In genomic region chr5:148403344-148403743, GRCh38 we compare ENCODE assay signal across 10 cellular contexts. TPM values are rescaled to one million over a fixed set of nuclear protein-coding genes. Genes with fewer than 3 reads are reported as not detected.
DNase-seq lines count a peak whose midpoint lies in the region; ATAC-seq, FAIRE-seq and TF ChIP-seq lines count a peak whose summit lies in the region.
"Had no signal": no experiment of that assay in that cellular context is flagged by ENCODE, and none has a peak within 500 bp of the region (broad histone marks: within the 10 kb centered on the region; RNA-seq: fewer than 3 reads in every experiment).

No MANE protein-coding gene starts in this region.

- TF ChIP-seq EP300 in HepG2 (IDR thresholded peaks at IDR 0.05; ENCODE audit: low read depth in 2 of 2, low read length in 2 of 2) (no peak), HepG2 (CRISPR knock-in tag; IDR thresholded peaks at IDR 0.05; ENCODE audit: borderline replicate concordance) (no peak)

- H3K9me3 ChIP-seq in right lobe of liver: no peaks in the 10 kb centered on the region
- H3K9me3 ChIP-seq in HepG2 (ENCODE audit: low read length): no peaks in the 10 kb centered on the region

- in situ Hi-C loops in HepG2 (cut with HindIII; ENCODE audit: extremely low pct_ligation_motif_present, low pct_unique_long_range_greater_than_20kb): no loop called here

- H3K27ac ChIP-seq in right lobe of liver (no peak overlapping the region), HepG2 (ENCODE audit: extremely low read length, insufficient read depth, low read length) (no peak overlapping the region)
- H3K27ac ChIP-seq: epithelial cell of prostate had no signal

- TF ChIP-seq CTCF in right lobe of liver (IDR thresholded peaks at IDR 0.05) (no peak), HepG2 (CRISPR knock-in tag; IDR thresholded peaks at IDR 0.05) (no peak)

- H3K27me3 ChIP-seq in right lobe of liver: no peaks in the 10 kb centered on the region
- no peaks in the 10 kb centered on the region for H3K27me3 ChIP-seq in HepG2 (ENCODE audit: control insufficient read depth in 1 of 2, insufficient read depth in 2 of 2, low read length in 2 of 2)

- TF ChIP-seq RAD21 in HepG2 (CRISPR knock-in tag; IDR thresholded peaks at IDR 0.05): no peak

- ATAC-seq in right lobe of liver: peak; percentile 28 to 54 (median 40)
- no peak for ATAC-seq in HepG2
- ATAC-seq in HG02981 (IDR thresholded peaks at IDR 0.05; ENCODE audit: unreplicated experiment): peak; percentile 77
- ATAC-seq: left lobe of liver had no signal

- TF ChIP-seq POLR2A in right lobe of liver (IDR thresholded peaks at IDR 0.05): no peak
- TF ChIP-seq POLR2A in HepG2 (IDR thresholded peaks at IDR 0.05; ENCODE audit: insufficient read depth in 1 of 2, low read depth in 2 of 2, low read length in 2 of 2): no peak

- BruUV-seq in HepG2 (replicated peaks; lab: Mats Ljungman, UMichigan): no TSS peak

- CTCF ChIA-PET in HepG2 (lab: Yijun Ruan, JAX; ENCODE audit: low intra/inter-chr PET ratio, low total read pairs): no interaction called here

- intact Hi-C loops in right lobe of liver (cut with DNase I) (no loop called here), HepG2 (cut with micrococcal nuclease; ENCODE audit: unreplicated experiment) (no loop called here)

- H3K4me2 ChIP-seq in HepG2 (ENCODE audit: low read depth, low read length): no peak overlapping the region

- FAIRE-seq in HepG2 (lab: Jason Lieb, UNC) (no peak), frontal cortex (lab: Jason Lieb, UNC) (no peak)

- no peak overlapping the region for H2AFZ ChIP-seq in HepG2 (ENCODE audit: low read length)

- H3K36me3 ChIP-seq in right lobe of liver (peaks cover 0 to 76% (median 28%) of the 10 kb centered on the region in 4 donors), HepG2 (replicated peaks in 1 of 2; ENCODE audit: control insufficient read depth in 1 of 2, insufficient read depth in 2 of 2, low read length in 2 of 2) (peaks cover 13 to 89% of the 10 kb centered on the region in 2 experiments)

- POLR2A ChIA-PET in HepG2 (lab: Yijun Ruan, JAX): no interaction called here

- H3K4me1 ChIP-seq in right lobe of liver: peaks cover 0 to 3% (median 0%) of the 10 kb centered on the region in 4 donors
- peaks cover 7% of the 10 kb centered on the region for H3K4me1 ChIP-seq in HepG2 (ENCODE audit: insufficient read depth, low read length)

- no peak overlapping the region for H3K4me3 ChIP-seq in right lobe of liver
- no peak overlapping the region for H3K4me3 ChIP-seq in HepG2 (replicated peaks in 1 of 3; ENCODE audit: insufficient read depth in 1 of 3, low read depth in 2 of 3, low read length in 3 of 3)

- H3K79me2 ChIP-seq in HepG2 (ENCODE audit: insufficient read depth, low read length): no peaks in the 10 kb centered on the region

- peaks cover 3% of the 10 kb centered on the region; the same call in 1 of the 2 replicates for H4K20me1 ChIP-seq in HepG2 (ENCODE audit: insufficient read depth, low read length)

- DNase-seq in right lobe of liver (no peak), HepG2 (ENCODE audit: low spot score) (no peak), SIG-M5 treated with dmso at 0.1 percent for 504 hours (lab: John Stamatoyannopoulos, UW; ENCODE audit: unreplicated experiment) (peak; percentile 97), mesenteric fat pad (ENCODE audit: low spot score) (no peak), frontal cortex (ENCODE audit: low spot score in 2 of 2) (no peak), NCI-H2029 (lab: John Stamatoyannopoulos, UW) (no peak), T-helper 9 cell (no peak)

- H3K9ac ChIP-seq in HepG2 (ENCODE audit: insufficient read depth, low read depth, low read length): no peak overlapping the region

TF ChIP-seq in HepG2, 621 proteins besides CTCF, POLR2A, EP300 and RAD21:
- TF ChIP-seq ZSCAN21 (CRISPR knock-in tag; IDR thresholded peaks at IDR 0.05; ENCODE audit: borderline replicate concordance) (no peak), ZNF589 (CRISPR knock-in tag; conservative IDR thresholded peaks at IDR 0.05) (no peak), ZBTB20 (CRISPR knock-in tag; IDR thresholded peaks at IDR 0.05; ENCODE audit: borderline replicate concordance, low read depth) (no peak), LRRFIP1 (CRISPR knock-in tag; conservative IDR thresholded peaks at IDR 0.05) (no peak), SCMH1 (CRISPR knock-in tag; IDR thresholded peaks at IDR 0.05; ENCODE audit: borderline replicate concordance) (no peak), BRD4 (CRISPR knock-in tag; IDR thresholded peaks at IDR 0.05) (no peak), SRY (CRISPR knock-in tag; IDR thresholded peaks at IDR 0.05) (no peak), ZNF512 (CRISPR knock-in tag; IDR thresholded peaks at IDR 0.05) (no peak), GLI4 (CRISPR knock-in tag; IDR thresholded peaks at IDR 0.05; ENCODE audit: borderline replicate concordance) (no peak), MTF1 (CRISPR knock-in tag; IDR thresholded peaks at IDR 0.05) (no peak), CCDC6 (CRISPR knock-in tag; IDR thresholded peaks at IDR 0.05) (no peak)

RNA-seq across cellular contexts. Expression of gene FBXO38, which starts 19.6 kb away (rescaled TPM):
- total RNA-seq in right lobe of liver: 10 to 100 TPM; 21.1 to 34.9 (median 23.6) TPM
- 35.6 and 35.9 TPM in 2 replicates for total RNA-seq in HepG2 (2016; rRNA removed; fragmentation: Illumina TruSeq; extraction: Trizol)
- total RNA-seq in HepG2 (2016; cell fraction: cytosol; rRNA removed; fragmentation: Illumina TruSeq; extraction: Trizol; ENCODE audit: low read depth): 5.7 and 12.1 TPM in 2 replicates
- total RNA-seq in HepG2 (2016; cell fraction: insoluble cytoplasmic fraction; rRNA removed; fragmentation: Illumina TruSeq; extraction: Trizol): 30.9 and 35.5 TPM in 2 replicates
- total RNA-seq in HepG2 (2016; cell fraction: membrane; rRNA removed; fragmentation: Illumina TruSeq; extraction: Trizol): 14.8 and 18.6 TPM in 2 replicates
- total RNA-seq in HepG2 (2016; cell fraction: nucleus; rRNA removed; fragmentation: Illumina TruSeq; extraction: Trizol): 76.5 and 89.4 TPM in 2 replicates
- polyA plus RNA-seq in HepG2 (2011; rRNA removed): 23.7 and 24.8 TPM in 2 replicates
- 6.7 and 8.4 TPM in 2 replicates for polyA plus RNA-seq in HepG2 (2011; cell fraction: cytosol; rRNA removed)
- polyA plus RNA-seq in HepG2 (2011; cell fraction: nucleus; rRNA removed): 27.1 and 43.9 TPM in 2 replicates
- polyA plus RNA-seq in HepG2 (2012): 18.0 and 20.0 TPM in 2 replicates
- 0.69 and 0.71 TPM in 2 replicates for polyA plus RNA-seq in HepG2 (2016; cell fraction: cytosol; fragmentation: Illumina TruSeq; extraction: Trizol; ENCODE audit: low read depth)
- polyA plus RNA-seq in HepG2 (2016; cell fraction: insoluble cytoplasmic fraction; fragmentation: Illumina TruSeq; extraction: Trizol; ENCODE audit: low read depth): 16.8 and 20.0 TPM in 2 replicates
- 1.6 and 1.8 TPM in 2 replicates for polyA plus RNA-seq in HepG2 (2016; cell fraction: membrane; fragmentation: Illumina TruSeq; extraction: Trizol; ENCODE audit: low read depth)
- polyA plus RNA-seq in HepG2 (2016; cell fraction: nucleus; fragmentation: Illumina TruSeq; extraction: Trizol; ENCODE audit: insufficient read depth, low read depth): 36.4 and 44.3 TPM in 2 replicates
- polyA minus RNA-seq in HepG2 (2011; rRNA and poly(A)+ RNA removed; ENCODE audit: low replicate concordance): 42.3 and 58.8 TPM in 2 replicates
- polyA minus RNA-seq in HepG2 (2011; cell fraction: cytosol; rRNA and poly(A)+ RNA removed): 32.4 and 48.8 TPM in 2 replicates
- polyA minus RNA-seq in HepG2 (2011; cell fraction: nucleus; rRNA and poly(A)+ RNA removed): 246 and 318 TPM in 2 replicates
- 45.4 TPM for total RNA-seq in mesenteric fat pad
- 86.8 TPM for total RNA-seq in frontal cortex
